12 cellular contexts compared by ENCODE assay signal in genomic region chr9:5435912-5436311, GRCh38. TPM values are rescaled to one million over a fixed set of nuclear protein-coding genes. Genes with fewer than 3 reads are reported as not detected.
DNase-seq lines count a peak whose midpoint lies in the region; ATAC-seq, FAIRE-seq and TF ChIP-seq lines count a peak whose summit lies in the region.
"Had no signal": no experiment of that assay in that cellular context is flagged by ENCODE, and none has a peak within 500 bp of the region (broad histone marks: within the 10 kb centered on the region; RNA-seq: fewer than 3 reads in every experiment).

No MANE protein-coding gene starts in this region.

- no peak for ATAC-seq in activated CD8-positive, alpha-beta memory T cell treated with anti-CD3 and anti-CD28 coated beads, Interleukin-2, amount 10 ng/mL, durations not matched to agents 7 days and 5 days
- ATAC-seq in stimulated activated memory B cell treated with anti-CD40 and anti-IgM and Interleukin-4, amounts not matched to agents 10 μg/mL and 1 μg/mL and 100 μg/mL, for 72 hours: no peak
- ATAC-seq: HCT116 had no signal

- H3K27ac ChIP-seq in PC-9: peak overlapping the region; percentile 84

- H4K20me1 ChIP-seq in PC-9 (ENCODE audit: insufficient read depth): no peaks in the 10 kb centered on the region

- no peaks in the 10 kb centered on the region for H3K36me3 ChIP-seq in PC-9 (ENCODE audit: low read depth)
- no peaks in the 10 kb centered on the region for H3K36me3 ChIP-seq in bronchial epithelial cell (ENCODE audit: control insufficient read depth, insufficient read depth, low read length)

- H3K27ac Mint-ChIP-seq in activated CD8-positive, alpha-beta memory T cell treated with anti-CD3 and anti-CD28 coated beads, Interleukin-2, amount 10 ng/mL, durations not matched to agents 7 days and 5 days: peak overlapping the region; percentile 6
- peak overlapping the region; percentile 87 for H3K27ac Mint-ChIP-seq in stimulated activated memory B cell treated with anti-CD40 and anti-IgM and Interleukin-4, amounts not matched to agents 10 μg/mL and 1 μg/mL and 100 μg/mL, for 72 hours
- no peak overlapping the region for H3K27ac Mint-ChIP-seq in Calu3 (ENCODE audit: unreplicated experiment)

- peaks cover 2% of the 10 kb centered on the region for H3K9me3 Mint-ChIP-seq in activated CD8-positive, alpha-beta memory T cell treated with anti-CD3 and anti-CD28 coated beads, Interleukin-2, amount 10 ng/mL, durations not matched to agents 7 days and 5 days (ENCODE audit: low read depth)
- H3K9me3 Mint-ChIP-seq in stimulated activated memory B cell treated with anti-CD40 and anti-IgM and Interleukin-4, amounts not matched to agents 10 μg/mL and 1 μg/mL and 100 μg/mL, for 72 hours: no peaks in the 10 kb centered on the region
- H3K9me3 Mint-ChIP-seq in Calu3 (ENCODE audit: low read depth, unreplicated experiment): no peaks in the 10 kb centered on the region

- peaks cover 30% of the 10 kb centered on the region for H3K4me1 Mint-ChIP-seq in activated CD8-positive, alpha-beta memory T cell treated with anti-CD3 and anti-CD28 coated beads, Interleukin-2, amount 10 ng/mL, durations not matched to agents 7 days and 5 days
- peaks cover 43% of the 10 kb centered on the region for H3K4me1 Mint-ChIP-seq in stimulated activated memory B cell treated with anti-CD40 and anti-IgM and Interleukin-4, amounts not matched to agents 10 μg/mL and 1 μg/mL and 100 μg/mL, for 72 hours
- H3K4me1 Mint-ChIP-seq in Calu3 (ENCODE audit: low read depth, unreplicated experiment): peaks cover 8% of the 10 kb centered on the region

- no peaks in the 10 kb centered on the region for H3K79me2 ChIP-seq in PC-9 (ENCODE audit: low read depth)

- peaks cover 40% of the 10 kb centered on the region for H3K36me3 Mint-ChIP-seq in activated CD8-positive, alpha-beta memory T cell treated with anti-CD3 and anti-CD28 coated beads, Interleukin-2, amount 10 ng/mL, durations not matched to agents 7 days and 5 days
- peaks cover 31% of the 10 kb centered on the region for H3K36me3 Mint-ChIP-seq in stimulated activated memory B cell treated with anti-CD40 and anti-IgM and Interleukin-4, amounts not matched to agents 10 μg/mL and 1 μg/mL and 100 μg/mL, for 72 hours
- H3K36me3 Mint-ChIP-seq in Calu3 (ENCODE audit: insufficient read depth, unreplicated experiment): peaks cover 12% of the 10 kb centered on the region

- no TSS peak for BruUV-seq in PC-9 (replicated peaks; lab: Mats Ljungman, UMichigan)
- no TSS peak for BruUV-seq in Calu3 (replicated peaks; lab: Mats Ljungman, UMichigan)

- peak overlapping the region; percentile 98 for H3K4me2 ChIP-seq in PC-9

- no peak for DNase-seq in activated CD8-positive, alpha-beta memory T cell treated with anti-CD3 and anti-CD28 coated beads, Interleukin-2, amount 10 ng/mL, durations not matched to agents 7 days and 5 days
- DNase-seq in activated CD8-positive, alpha-beta memory T cell treated with anti-CD3 and anti-CD28 coated beads for 24 hours: no peak
- DNase-seq in PC-9 (peak in 1 of 2 experiments; percentile 71), bronchial epithelial cell (ENCODE audit: low read depth) (peak; percentile 69), D341Med (ENCODE audit: low spot score) (no peak), HuH-7.5 (ENCODE audit: low spot score) (no peak), Calu3 (no peak)
- DNase-seq: AML-193 had no signal

- no peaks in the 10 kb centered on the region for H3K9me3 ChIP-seq in PC-9 (ENCODE audit: insufficient read depth, low read depth)
- H3K9me3 ChIP-seq: mucosa of descending colon had no signal

- peaks cover 24% of the 10 kb centered on the region; the same call in 1 of the 2 replicates for H3F3A ChIP-seq in PC-9 (ENCODE audit: insufficient read depth, low read depth)

- POLR2A ChIA-PET in PC-9 (lab: Charles Lee; ENCODE audit: unreplicated experiment): interaction anchor here (1.1 kb wide), 1 partner anchor 451 kb away, joined by 6 read pairs; the partner anchor contains the start of gene JAK2

- no peak overlapping the region for H3K4me3 Mint-ChIP-seq in activated CD8-positive, alpha-beta memory T cell treated with anti-CD3 and anti-CD28 coated beads, Interleukin-2, amount 10 ng/mL, durations not matched to agents 7 days and 5 days
- H3K4me3 Mint-ChIP-seq in stimulated activated memory B cell treated with anti-CD40 and anti-IgM and Interleukin-4, amounts not matched to agents 10 μg/mL and 1 μg/mL and 100 μg/mL, for 72 hours: no peak overlapping the region
- no peak overlapping the region for H3K4me3 Mint-ChIP-seq in Calu3 (ENCODE audit: low read depth, unreplicated experiment)

- peaks cover 24% of the 10 kb centered on the region for H3K4me1 ChIP-seq in PC-9 (replicated peaks; ENCODE audit: insufficient read depth)

- no peak overlapping the region for H2AFZ ChIP-seq in PC-9

- CTCF ChIA-PET in activated CD8-positive, alpha-beta memory T cell treated with anti-CD3 and anti-CD28 coated beads, Interleukin-2, amount 10 ng/mL, durations not matched to agents 7 days and 5 days (lab: Charles Lee): interaction anchor here (1.1 to 3.9 kb wide), 5 partner anchors 11 to 673 kb away, joined by 3 to 24 read pairs (median 3); partner anchors contain the start of gene CD274
- CTCF ChIA-PET in PC-9 (lab: Charles Lee) (no interaction called here), Calu3 (lab: Charles Lee) (no interaction called here)

- TF ChIP-seq CTCF in PC-9 (conservative IDR thresholded peaks at IDR 0.05) (no peak), bronchial epithelial cell (IDR thresholded peaks at IDR 0.05; ENCODE audit: insufficient read depth, low read length, severe bottlenecking) (no peak), Calu3 (IDR thresholded peaks at IDR 0.05; ENCODE audit: unreplicated experiment) (no peak)

- no peaks in the 10 kb centered on the region for H3K27me3 Mint-ChIP-seq in activated CD8-positive, alpha-beta memory T cell treated with anti-CD3 and anti-CD28 coated beads, Interleukin-2, amount 10 ng/mL, durations not matched to agents 7 days and 5 days
- H3K27me3 Mint-ChIP-seq in stimulated activated memory B cell treated with anti-CD40 and anti-IgM and Interleukin-4, amounts not matched to agents 10 μg/mL and 1 μg/mL and 100 μg/mL, for 72 hours: no peaks in the 10 kb centered on the region
- H3K27me3 Mint-ChIP-seq in Calu3 (ENCODE audit: unreplicated experiment): no peaks in the 10 kb centered on the region

- intact Hi-C loops in PC-9 (cut with micrococcal nuclease; ENCODE audit: unreplicated experiment): loop anchor here (2.0 to 10.0 kb wide), 3 partner anchors 155 to 679 kb away; partner anchors contain the start of gene JAK2
- intact Hi-C loops in Calu3 (cut with micrococcal nuclease; ENCODE audit: unreplicated experiment): no loop called here

- H3K27me3 ChIP-seq in PC-9 (ENCODE audit: insufficient read depth, low read depth) (no peaks in the 10 kb centered on the region), bronchial epithelial cell (ENCODE audit: control insufficient read depth, insufficient read depth, low read length) (no peaks in the 10 kb centered on the region)

- H3K4me3 ChIP-seq in PC-9 (peak overlapping the region; percentile 80; the same call in 1 of the 2 replicates), bronchial epithelial cell (ENCODE audit: low read depth, low read length) (no peak overlapping the region)
- H3K4me3 ChIP-seq: mucosa of descending colon had no signal

- no peak for FAIRE-seq in bronchial epithelial cell (lab: Jason Lieb, UNC)
- FAIRE-seq: TTC549 had no signal

- no peaks in the 10 kb centered on the region for H3K9me2 ChIP-seq in PC-9 (ENCODE audit: insufficient read depth)

RNA-seq across cellular contexts. Expression of gene PLGRKT, which starts 1.8 kb away (rescaled TPM):
- total RNA-seq in activated CD8-positive, alpha-beta memory T cell treated with anti-CD3 and anti-CD28 coated beads, Interleukin-2, amount 10 ng/mL, durations not matched to agents 7 days and 5 days: 10 to 100 TPM; 29.8 to 31.5 TPM
- total RNA-seq in PC-9 (2021) (13.5 and 22.0 TPM in 2 replicates), bronchial epithelial cell (22.9 and 28.3 TPM in 2 replicates), Calu3 (2022) (15.1 and 17.4 TPM in 2 replicates)

RNA-seq across cellular contexts. Expression of gene CD274, which starts 14.4 kb away (rescaled TPM):
- 10 to 100 TPM in 1 of 2 experiments, 1 to 10 TPM in 1; 8.3 to 10.4 TPM for total RNA-seq in activated CD8-positive, alpha-beta memory T cell treated with anti-CD3 and anti-CD28 coated beads, Interleukin-2, amount 10 ng/mL, durations not matched to agents 7 days and 5 days
- total RNA-seq in PC-9 (2021) (2.3 and 4.4 TPM in 2 replicates), bronchial epithelial cell (5.3 and 5.8 TPM in 2 replicates), Calu3 (2022) (1.9 and 3.6 TPM in 2 replicates)
